ENCODE assay signal across 18 cellular contexts in genomic region chr1:15308621-15309027, GRCh38.
"Had no signal": no experiment of that assay in that cellular context is flagged by ENCODE, and none has a peak within 500 bp of the region (broad histone marks: within the 10 kb centered on the region; RNA-seq: fewer than 3 reads in every experiment).

No MANE protein-coding gene starts in this region.

- FAIRE-seq: kidney, urothelium cell line had no signal

- H3K27ac ChIP-seq: cardiac muscle cell, foreskin keratinocyte, left lung, tibial artery had no signal

- H3K4me3 ChIP-seq: cardiac muscle cell, left lung, tibial artery had no signal

- H3K27me3 ChIP-seq: cardiac muscle cell, foreskin keratinocyte, left lung had no signal

- H3K4me1 ChIP-seq: foreskin keratinocyte, left lung, tibial artery had no signal

- H3K9me3 ChIP-seq: tibial artery had no signal

- H3K36me3 ChIP-seq: cardiac muscle cell, left lung, tibial artery had no signal

- DNase-seq: activated CD4-positive, alpha-beta memory T cell treated with anti-CD3 and anti-CD28 coated beads, Interleukin-2, amount 10 ng/mL, durations not matched to agents 7 days and 5 days; activated CD4-positive, alpha-beta T cell treated with anti-CD3 and anti-CD28 coated beads for 48 hours; activated effector memory CD4-positive, alpha-beta T cell treated with Interleukin-2 at 50 U/mL for 16 hours; activated naive CD4-positive, alpha-beta T cell treated with anti-CD3 and anti-CD28 coated beads for 36 hours; activated naive CD8-positive, alpha-beta T cell treated with anti-CD3 and anti-CD28 coated beads, Interleukin-2, amount 10 ng/mL, durations not matched to agents 7 days and 5 days; activated T-cell treated with anti-CD3 and anti-CD28 coated beads, Interleukin-2, amount 50 U/mL, for 72 hours; amniotic stem cell; effector memory CD4-positive, alpha-beta T cell; foreskin keratinocyte; kidney; left lung; nephron progenitor cell; retina; stimulated activated CD4-positive, alpha-beta T cell treated with anti-CD3 and anti-CD28 coated beads, Interleukin-1b, Interleukin-23, amount 100 ng/mL, for 48 hours; T-helper 17 cell; tibial artery had no signal
